ENCODE assay signal across 8 cellular contexts in the genomic region with DNA sequence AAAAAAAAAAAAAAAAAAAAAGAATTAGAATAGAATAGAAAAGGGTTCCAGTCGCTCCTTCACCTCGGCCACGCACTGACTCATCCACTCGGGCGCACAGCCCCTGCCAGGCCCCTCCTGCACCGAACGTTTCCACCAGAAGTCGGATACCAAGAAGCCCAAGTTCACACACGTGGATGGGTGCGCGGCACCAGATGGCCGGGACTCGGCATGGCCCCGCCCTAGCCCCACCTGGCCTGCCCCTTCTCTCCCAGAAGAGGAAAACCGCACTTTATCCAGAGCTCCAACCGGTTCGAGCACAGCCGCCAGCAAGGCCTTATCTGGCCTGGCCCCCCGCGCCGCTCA. TPM values are rescaled to one million over a fixed set of nuclear protein-coding genes. Genes with fewer than 3 reads are reported as not detected.
DNase-seq lines count a peak whose midpoint lies in the region; ATAC-seq, FAIRE-seq and TF ChIP-seq lines count a peak whose summit lies in the region.
"Had no signal": no experiment of that assay in that cellular context is flagged by ENCODE, and none has a peak within 500 bp of the region (broad histone marks: within the 10 kb centered on the region; RNA-seq: fewer than 3 reads in every experiment).

No MANE protein-coding gene starts in this region.

- no peaks in the 10 kb centered on the region for H3K9me2 ChIP-seq in GM23248 (ENCODE audit: insufficient read depth)

- DNase-seq in GM23248 (peak; percentile 43), RPMI8226 (peak; percentile 71), endothelial cell of umbilical vein (ENCODE audit: low read depth, low spot score) (no peak), GDM1 (lab: John Stamatoyannopoulos, UW) (no peak), GM20000 (ENCODE audit: low spot score) (no peak)

- H3K9me1 ChIP-seq in endothelial cell of umbilical vein (replicated peaks; ENCODE audit: control insufficient read depth, extremely low read depth, insufficient read depth, low read length), result no peaks in the 10 kb centered on the region

- H3K9me3 ChIP-seq in GM23248 (ENCODE audit: low read depth) (no peaks in the 10 kb centered on the region), endothelial cell of umbilical vein (replicated peaks; ENCODE audit: control insufficient read depth, insufficient read depth, low read length) (no peaks in the 10 kb centered on the region)

- H2AFZ ChIP-seq in GM23248 (peak overlapping the region; percentile 53), endothelial cell of umbilical vein (ENCODE audit: low read depth, low read length) (no peak overlapping the region)

- no peak overlapping the region for H3K9ac ChIP-seq in GM23248
- H3K9ac ChIP-seq in endothelial cell of umbilical vein (replicated peaks; ENCODE audit: extremely low read depth, insufficient read depth, low read length), result no peak overlapping the region

- 13 to 16% methylated on average over 20 to 21 of the region's 21 CpGs for WGBS in GM23248 (ENCODE audit: low coverage in 1 of 2, low lambda C conversion rate in 2 of 2, missing lambda C conversion rate in 2 of 2), 2 experiments

- no TSS peak for BruUV-seq in endothelial cell of umbilical vein (replicated peaks; lab: Mats Ljungman, UMichigan)

- H3F3A ChIP-seq in GM23248 (ENCODE audit: insufficient read depth), result peaks cover 14% of the 10 kb centered on the region

- ATAC-seq in GM21576 (IDR thresholded peaks at IDR 0.05; ENCODE audit: unreplicated experiment), result no peak

- TF ChIP-seq POLR2A in endothelial cell of umbilical vein (IDR thresholded peaks at IDR 0.05; ENCODE audit: low read depth, low read length), result no peak

- FAIRE-seq in endothelial cell of umbilical vein (lab: Jason Lieb, UNC), result no peak

- H4K20me1 ChIP-seq in GM23248 (ENCODE audit: insufficient read depth) (no peaks in the 10 kb centered on the region), endothelial cell of umbilical vein (replicated peaks; ENCODE audit: control insufficient read depth, extremely low read depth, insufficient read depth, low read length) (no peaks in the 10 kb centered on the region)

- in situ Hi-C loops in GM23248 (cut with MboI), result no loop called here

- H3K27me3 ChIP-seq in GM23248 (replicated peaks; ENCODE audit: insufficient read depth) (peaks cover 7% of the 10 kb centered on the region), endothelial cell of umbilical vein (ENCODE audit: control insufficient read depth in 2 of 2, insufficient read depth in 2 of 2, low read length in 2 of 2) (peaks cover 19 to 25% of the 10 kb centered on the region in 2 experiments)

- TF ChIP-seq CTCF in endothelial cell of umbilical vein (IDR thresholded peaks at IDR 0.05; ENCODE audit: extremely low read depth in 1 of 2, insufficient read depth in 1 of 2, low read depth in 1 of 2, low read length in 2 of 2) (no peak), GM20000 (IDR thresholded peaks at IDR 0.05; ENCODE audit: extremely low read depth, missing control alignments) (no peak)

- H3K27ac ChIP-seq in GM23248 (no peak overlapping the region), endothelial cell of umbilical vein (ENCODE audit: insufficient read depth, low read depth, low read length) (no peak overlapping the region), skin epidermis (peak overlapping the region in 4 of 21 experiments; percentile 3 to 66 (median 22))

- CTCF ChIA-PET in endothelial cell of umbilical vein (lab: Charles Lee), result interaction anchor here (1.0 to 2.0 kb wide), 14 partner anchors 8 to 345 kb away, joined by 3 to 27 read pairs (median 12); a partner anchor contains a TSS

- POLR2A ChIA-PET in endothelial cell of umbilical vein (lab: Charles Lee), result no interaction called here

- H3K36me3 ChIP-seq in GM23248 (ENCODE audit: low read depth) (no peaks in the 10 kb centered on the region), endothelial cell of umbilical vein (ENCODE audit: control insufficient read depth in 2 of 2, extremely low read depth in 1 of 2, insufficient read depth in 2 of 2, low read length in 2 of 2) (no peaks in the 10 kb centered on the region)

- intact Hi-C loops in endothelial cell of umbilical vein (cut with micrococcal nuclease), result no loop called here

- dilution Hi-C loops in endothelial cell of umbilical vein (cut with MboI; ENCODE audit: extremely low pct_ligation_motif_present, low sequenced_read_pairs), result no loop called here

- H3K79me2 ChIP-seq in GM23248 (ENCODE audit: insufficient read depth) (no peaks in the 10 kb centered on the region), endothelial cell of umbilical vein (ENCODE audit: control insufficient read depth, insufficient read depth, low read length) (no peaks in the 10 kb centered on the region)

- H3K4me1 ChIP-seq in GM23248 (ENCODE audit: insufficient read depth) (no peaks in the 10 kb centered on the region; the same call in 1 of the 2 replicates), endothelial cell of umbilical vein (ENCODE audit: control insufficient read depth, extremely low read depth, insufficient read depth, low read length) (peaks cover 7% of the 10 kb centered on the region)

- peak overlapping the region; percentile 43; the same call in 1 of the 2 replicates for H3K4me3 ChIP-seq in GM23248
- no peak overlapping the region for H3K4me3 ChIP-seq in endothelial cell of umbilical vein (replicated peaks in 1 of 3; ENCODE audit: insufficient read depth in 1 of 3, low read depth in 1 of 3, low read length in 3 of 3)
- H3K4me3 ChIP-seq in skin epidermis, result peak overlapping the region in 5 of 7 experiments; percentile 28 to 51 (median 47)

- H3K4me2 ChIP-seq in GM23248 (ENCODE audit: unreplicated experiment) (peak overlapping the region; percentile 13), endothelial cell of umbilical vein (ENCODE audit: insufficient read depth, low read length) (no peak overlapping the region)

RNA-seq across cellular contexts. Expression of a gene that starts 5.9 kb away (rescaled TPM):
- not detected in 2 replicates for total RNA-seq in GM23248 (2014; rRNA removed; shearing (Covaris generic))
- 0.10 TPM in 1 of 2 replicates, not detected in the other for polyA plus RNA-seq in GM23248 (2016; fragmentation: Nextera tagmentation; extraction: Ambion mirVana)
- total RNA-seq in endothelial cell of umbilical vein, result not detected in 2 replicates
- polyA plus RNA-seq in endothelial cell of umbilical vein, result 0.05 TPM in 1 of 2 replicates, not detected in the other
- 0.01 TPM in 1 of 2 replicates, not detected in the other for polyA plus RNA-seq in endothelial cell of umbilical vein (2011; cell fraction: cytosol; rRNA removed)
- 0.03 TPM in 1 of 2 replicates, not detected in the other for polyA plus RNA-seq in endothelial cell of umbilical vein (2011; cell fraction: nucleus; rRNA removed)
- 0.05 TPM in 1 of 2 replicates, not detected in the other for polyA plus RNA-seq in endothelial cell of umbilical vein (2012)
- polyA minus RNA-seq in endothelial cell of umbilical vein, result not detected in 2 replicates
- polyA minus RNA-seq in endothelial cell of umbilical vein (2011; cell fraction: cytosol; rRNA and poly(A)+ RNA removed), result not detected
- not detected in 2 replicates for polyA minus RNA-seq in endothelial cell of umbilical vein (2011; cell fraction: nucleus; rRNA and poly(A)+ RNA removed)
- total RNA-seq: skeletal muscle tissue had no signal

RNA-seq across cellular contexts. Expression of a gene that starts 20.0 kb away (rescaled TPM):
- total RNA-seq in GM23248 (2014; rRNA removed; shearing (Covaris generic)), result 3.5 and 3.6 TPM in 2 replicates
- 3.7 and 4.0 TPM in 2 replicates for polyA plus RNA-seq in GM23248 (2016; fragmentation: Nextera tagmentation; extraction: Ambion mirVana)
- total RNA-seq in endothelial cell of umbilical vein, result 1.6 and 1.8 TPM in 2 replicates
- polyA plus RNA-seq in endothelial cell of umbilical vein, result 1.1 and 1.3 TPM in 2 replicates
- 0.75 and 0.87 TPM in 2 replicates for polyA plus RNA-seq in endothelial cell of umbilical vein (2011; cell fraction: cytosol; rRNA removed)
- polyA plus RNA-seq in endothelial cell of umbilical vein (2011; cell fraction: nucleus; rRNA removed), result 0.71 and 1.2 TPM in 2 replicates
- polyA plus RNA-seq in endothelial cell of umbilical vein (2012), result 2.2 and 2.4 TPM in 2 replicates
- polyA minus RNA-seq in endothelial cell of umbilical vein, result 2.1 and 3.2 TPM in 2 replicates
- polyA minus RNA-seq in endothelial cell of umbilical vein (2011; cell fraction: cytosol; rRNA and poly(A)+ RNA removed), result 5.0 TPM
- polyA minus RNA-seq in endothelial cell of umbilical vein (2011; cell fraction: nucleus; rRNA and poly(A)+ RNA removed), result 0.87 and 1.2 TPM in 2 replicates

RNA-seq across cellular contexts. Expression of a gene that starts 35.4 kb away (rescaled TPM):
- total RNA-seq in GM23248 (2014; rRNA removed; shearing (Covaris generic)), result 9.7 and 14.8 TPM in 2 replicates
- 4.6 and 4.8 TPM in 2 replicates for polyA plus RNA-seq in GM23248 (2016; fragmentation: Nextera tagmentation; extraction: Ambion mirVana)
- total RNA-seq in endothelial cell of umbilical vein, result 31.6 and 36.0 TPM in 2 replicates
- polyA plus RNA-seq in endothelial cell of umbilical vein, result 13.8 and 14.0 TPM in 2 replicates
- 8.8 and 12.6 TPM in 2 replicates for polyA plus RNA-seq in endothelial cell of umbilical vein (2011; cell fraction: cytosol; rRNA removed)
- 45.9 and 51.2 TPM in 2 replicates for polyA plus RNA-seq in endothelial cell of umbilical vein (2011; cell fraction: nucleus; rRNA removed)
- 16.2 and 21.2 TPM in 2 replicates for polyA plus RNA-seq in endothelial cell of umbilical vein (2012)
- 11.8 and 14.7 TPM in 2 replicates for polyA minus RNA-seq in endothelial cell of umbilical vein
- polyA minus RNA-seq in endothelial cell of umbilical vein (2011; cell fraction: cytosol; rRNA and poly(A)+ RNA removed), result 15.1 TPM
- polyA minus RNA-seq in endothelial cell of umbilical vein (2011; cell fraction: nucleus; rRNA and poly(A)+ RNA removed), result 16.2 and 23.8 TPM in 2 replicates

RNA-seq across cellular contexts. Expression of a gene that starts 38.3 kb away (rescaled TPM):
- 24.3 and 26.8 TPM in 2 replicates for total RNA-seq in GM23248 (2014; rRNA removed; shearing (Covaris generic))
- polyA plus RNA-seq in GM23248 (2016; fragmentation: Nextera tagmentation; extraction: Ambion mirVana) (6.9 and 8.4 TPM in 2 replicates), endothelial cell of umbilical vein (11.9 and 15.8 TPM in 2 replicates)
- total RNA-seq in endothelial cell of umbilical vein, result 13.5 and 18.3 TPM in 2 replicates
- 9.3 and 10.3 TPM in 2 replicates for polyA plus RNA-seq in endothelial cell of umbilical vein (2011; cell fraction: cytosol; rRNA removed)
- 14.7 and 18.5 TPM in 2 replicates for polyA plus RNA-seq in endothelial cell of umbilical vein (2011; cell fraction: nucleus; rRNA removed)
- polyA plus RNA-seq in endothelial cell of umbilical vein (2012), result 10.3 and 17.7 TPM in 2 replicates
- 14.3 and 23.8 TPM in 2 replicates for polyA minus RNA-seq in endothelial cell of umbilical vein
- 7.0 TPM for polyA minus RNA-seq in endothelial cell of umbilical vein (2011; cell fraction: cytosol; rRNA and poly(A)+ RNA removed)
- 8.7 and 9.9 TPM in 2 replicates for polyA minus RNA-seq in endothelial cell of umbilical vein (2011; cell fraction: nucleus; rRNA and poly(A)+ RNA removed)

RNA-seq across cellular contexts. Expression of a gene that starts 46.3 kb away (rescaled TPM):
- total RNA-seq in GM23248 (2014; rRNA removed; shearing (Covaris generic)), result 9.0 TPM in 1 of 2 replicates, not detected in the other
- polyA plus RNA-seq in GM23248 (2016; fragmentation: Nextera tagmentation; extraction: Ambion mirVana) (24.3 and 30.6 TPM in 2 replicates), endothelial cell of umbilical vein (0.35 and 0.81 TPM in 2 replicates)
- total RNA-seq in endothelial cell of umbilical vein, result 1.2 TPM in 1 of 2 replicates, not detected in the other
- not detected in 2 replicates for polyA plus RNA-seq in endothelial cell of umbilical vein (2011; cell fraction: cytosol; rRNA removed)
- 0.16 TPM in 1 of 2 replicates, not detected in the other for polyA plus RNA-seq in endothelial cell of umbilical vein (2011; cell fraction: nucleus; rRNA removed)
- polyA plus RNA-seq in endothelial cell of umbilical vein (2012), result 1.2 TPM in 1 of 2 replicates, not detected in the other
- polyA minus RNA-seq in endothelial cell of umbilical vein, result not detected in 2 replicates
- 9.8 TPM for polyA minus RNA-seq in endothelial cell of umbilical vein (2011; cell fraction: cytosol; rRNA and poly(A)+ RNA removed)
- 0.48 TPM in 1 of 2 replicates, not detected in the other for polyA minus RNA-seq in endothelial cell of umbilical vein (2011; cell fraction: nucleus; rRNA and poly(A)+ RNA removed)

Comparison
In these comparisons a context has a peak if more than half of its experiments do, and no peak if none do; other contexts are left out.
1. DNase-seq: peak in GM23248 (single experiment) and RPMI8226 (single experiment); none in endothelial cell of umbilical vein (single experiment), GDM1 (single experiment) and GM20000 (single experiment).
2. H3K4me3 ChIP-seq: peak in GM23248 (single experiment) and skin epidermis (5 of 7); none in endothelial cell of umbilical vein (0 of 3).